In genomic region chr15:51739056-51739455, GRCh38 we compare ENCODE assay signal across 20 cellular contexts. TPM values are rescaled to one million over a fixed set of nuclear protein-coding genes. Genes with fewer than 3 reads are reported as not detected.
DNase-seq lines count a peak whose midpoint lies in the region; ATAC-seq and TF ChIP-seq lines count a peak whose summit lies in the region.
"Had no signal": no experiment of that assay in that cellular context is flagged by ENCODE, and none has a peak within 500 bp of the region (broad histone marks: within the 10 kb centered on the region; RNA-seq: fewer than 3 reads in every experiment).

No MANE protein-coding gene starts in this region.

- ATAC-seq in activated T-helper 17 cell treated with anti-CD3 and anti-CD28 coated beads, Interleukin-2, amount 50 U/mL, for 72 hours (replicated peaks), result no peak
- ATAC-seq in gastroesophageal sphincter (no peak), HG02642 (IDR thresholded peaks at IDR 0.05; ENCODE audit: poor library complexity, unreplicated experiment) (no peak), Right ventricle myocardium inferior (no peak)
- ATAC-seq: Panc1 had no signal

- no peaks in the 10 kb centered on the region for H3K9me3 Mint-ChIP-seq in MCF 10A (ENCODE audit: unreplicated experiment)
- H3K9me3 Mint-ChIP-seq in activated T-helper 17 cell treated with anti-CD3 and anti-CD28 coated beads, Interleukin-2, amount 50 U/mL, for 72 hours, result no peaks in the 10 kb centered on the region
- H3K9me3 Mint-ChIP-seq: endodermal cell, H9 had no signal

- H3K36me3 ChIP-seq in breast epithelium, result no peaks in the 10 kb centered on the region
- H3K36me3 ChIP-seq in gastroesophageal sphincter, result no peaks in the 10 kb centered on the region
- H3K36me3 ChIP-seq in A673 (ENCODE audit: insufficient read depth, low read length, poor library complexity, severe bottlenecking), result no peaks in the 10 kb centered on the region
- H3K36me3 ChIP-seq: prostate gland, thyroid gland had no signal

- H3K27me3 Mint-ChIP-seq in MCF 10A (ENCODE audit: insufficient read depth, unreplicated experiment), result no peaks in the 10 kb centered on the region
- H3K27me3 Mint-ChIP-seq in activated T-helper 17 cell treated with anti-CD3 and anti-CD28 coated beads, Interleukin-2, amount 50 U/mL, for 72 hours, result no peaks in the 10 kb centered on the region

- H3K27ac ChIP-seq in breast epithelium, result no peak overlapping the region
- H3K27ac ChIP-seq in gastroesophageal sphincter, result peak overlapping the region in 3 of 4 donors; percentile 91 to 92 (median 92)
- no peak overlapping the region for H3K27ac ChIP-seq in A673 (ENCODE audit: low read depth, low read length, poor library complexity, severe bottlenecking)

- peaks cover 20% of the 10 kb centered on the region for H3K4me1 Mint-ChIP-seq in MCF 10A (ENCODE audit: insufficient read depth, unreplicated experiment)
- H3K4me1 Mint-ChIP-seq in activated T-helper 17 cell treated with anti-CD3 and anti-CD28 coated beads, Interleukin-2, amount 50 U/mL, for 72 hours, result peaks cover 32% of the 10 kb centered on the region

- 92 to 100% methylated on average over 1 of the region's 1 CpG for whole genome bisulfite sequencing in gastroesophageal sphincter (ENCODE audit: low coverage in 1 of 2), 2 donors

- no peaks in the 10 kb centered on the region for H3K9me3 ChIP-seq in breast epithelium
- no peaks in the 10 kb centered on the region for H3K9me3 ChIP-seq in gastroesophageal sphincter
- H3K9me3 ChIP-seq in A673 (ENCODE audit: low read depth, low read length, poor library complexity, severe bottlenecking), result no peaks in the 10 kb centered on the region
- H3K9me3 ChIP-seq: prostate gland, thyroid gland had no signal

- no peaks in the 10 kb centered on the region for H3K36me3 Mint-ChIP-seq in MCF 10A (ENCODE audit: insufficient read depth, unreplicated experiment)
- no peaks in the 10 kb centered on the region for H3K36me3 Mint-ChIP-seq in activated T-helper 17 cell treated with anti-CD3 and anti-CD28 coated beads, Interleukin-2, amount 50 U/mL, for 72 hours (ENCODE audit: low read depth)

- no peak for TF ChIP-seq EP300 in gastroesophageal sphincter (IDR thresholded peaks at IDR 0.05)

- TF ChIP-seq POLR2A in breast epithelium (IDR thresholded peaks at IDR 0.05) (no peak), gastroesophageal sphincter (IDR thresholded peaks at IDR 0.05) (no peak)

- BruUV-seq in MCF 10A (replicated peaks; lab: Mats Ljungman, UMichigan) (no TSS peak), A673 (replicated peaks; lab: Mats Ljungman, UMichigan) (no TSS peak)

- H3K27me3 ChIP-seq in breast epithelium (no peaks in the 10 kb centered on the region), gastroesophageal sphincter (no peaks in the 10 kb centered on the region), A673 (replicated peaks; ENCODE audit: insufficient read depth, low read depth, low read length, poor library complexity) (peaks cover 3% of the 10 kb centered on the region)
- H3K27me3 ChIP-seq: thyroid gland had no signal

- H3K4me3 ChIP-seq in breast epithelium (no peak overlapping the region), gastroesophageal sphincter (no peak overlapping the region), A673 (ENCODE audit: low read depth, low read length, poor library complexity, severe bottlenecking) (no peak overlapping the region)
- H3K4me3 ChIP-seq: prostate gland, smooth muscle cell, thyroid gland had no signal

- H3K4me1 ChIP-seq in breast epithelium (no peaks in the 10 kb centered on the region), gastroesophageal sphincter (peaks cover 0 to 29% (median 9%) of the 10 kb centered on the region in 3 donors), A673 (ENCODE audit: insufficient read depth, low read length, poor library complexity, severe bottlenecking) (no peaks in the 10 kb centered on the region)
- H3K4me1 ChIP-seq: prostate gland had no signal

- DNase-seq in MCF 10A (ENCODE audit: unreplicated experiment), result peak; percentile 67
- no peak for DNase-seq in breast epithelium (ENCODE audit: low spot score in 2 of 2)
- DNase-seq in HuH-7 (ENCODE audit: low spot score), result no peak
- no peak for DNase-seq in A673 (ENCODE audit: low spot score)
- DNase-seq in Right ventricle myocardium inferior (ENCODE audit: missing footprints), result no peak
- DNase-seq: activated CD8-positive, alpha-beta memory T cell treated with anti-CD3 and anti-CD28 coated beads, Interleukin-2, amount 50 U/mL, for 48 hours; cerebellar nuclear complex; endodermal cell; foreskin melanocyte; H9; NCI-H2081; NCI-H526; thyroid gland had no signal

- POLR2A ChIA-PET in MCF 10A (lab: Yijun Ruan, JAX) (interaction anchor here (0.5 to 5.7 kb wide), 10 partner anchors 12 to 103 kb away, joined by 3 to 69 read pairs (median 8); partner anchors contain the start of gene TMOD2), A673 (lab: Charles Lee; ENCODE audit: low non-redundant PET) (no interaction called here)

- TF ChIP-seq CTCF in MCF 10A (IDR thresholded peaks at IDR 0.05; ENCODE audit: unreplicated experiment) (no peak), breast epithelium (IDR thresholded peaks at IDR 0.05) (no peak), gastroesophageal sphincter (IDR thresholded peaks at IDR 0.05) (no peak), A673 (conservative IDR thresholded peaks at IDR 0.05; ENCODE audit: low read depth, low read length) (no peak)

- peak overlapping the region; percentile 77 for H3K4me3 Mint-ChIP-seq in MCF 10A (ENCODE audit: unreplicated experiment)
- peak overlapping the region; percentile 89 for H3K4me3 Mint-ChIP-seq in activated T-helper 17 cell treated with anti-CD3 and anti-CD28 coated beads, Interleukin-2, amount 50 U/mL, for 72 hours

- H3K27ac Mint-ChIP-seq in MCF 10A (ENCODE audit: low read depth, unreplicated experiment), result peak overlapping the region; percentile 4
- peak overlapping the region; percentile 15 for H3K27ac Mint-ChIP-seq in activated T-helper 17 cell treated with anti-CD3 and anti-CD28 coated beads, Interleukin-2, amount 50 U/mL, for 72 hours
- H3K27ac Mint-ChIP-seq: endodermal cell, H9 had no signal

- intact Hi-C loops in MCF 10A (cut with micrococcal nuclease), result no loop called here
- intact Hi-C loops in breast epithelium (cut with DNase I; ENCODE audit: low total_unique reads), result no loop called here
- intact Hi-C loops in A673 (cut with micrococcal nuclease; ENCODE audit: unreplicated experiment), result no loop called here
- intact Hi-C loops in Right ventricle myocardium inferior (cut with DNase I), result no loop called here

- CTCF ChIA-PET in MCF 10A (lab: Yijun Ruan, JAX), result interaction anchor here (1.3 to 5.4 kb wide), 2 partner anchors 37 to 89 kb away, joined by 6 to 40 read pairs; no protein-coding TSS in a partner anchor
- CTCF ChIA-PET in A673 (lab: Charles Lee), result no interaction called here

RNA-seq across cellular contexts. Expression of gene LYSMD2, which starts 1.6 kb away (rescaled TPM):
- total RNA-seq in MCF 10A (2022) (13.4 and 14.3 TPM in 2 replicates), breast epithelium (10 to 100 TPM in 2 of 3 donors, 1 to 10 TPM in 1; 5.0 to 18.7 (median 15.8) TPM), gastroesophageal sphincter (10 to 100 TPM in 3 of 4 donors, 1 to 10 TPM in 1; 8.9 to 27.9 (median 14.0) TPM), A673 (2021) (2.9 and 3.7 TPM in 2 replicates), Right ventricle myocardium inferior (4.8 TPM)
- 10 to 100 TPM; 10.9 to 16.2 TPM for total RNA-seq in activated T-helper 17 cell treated with anti-CD3 and anti-CD28 coated beads, Interleukin-2, amount 50 U/mL, for 72 hours

RNA-seq across cellular contexts. Expression of gene TMOD2, which starts 12.3 kb away (rescaled TPM):
- total RNA-seq in MCF 10A (2022) (2.8 and 5.3 TPM in 2 replicates), breast epithelium (10 to 100 TPM in 2 of 3 donors, 1 to 10 TPM in 1; 8.6 to 16.8 (median 11.5) TPM), gastroesophageal sphincter (10 to 100 TPM; 14.0 to 21.9 (median 17.5) TPM), A673 (2021) (0.67 and 1.6 TPM in 2 replicates), Right ventricle myocardium inferior (9.5 TPM)
- total RNA-seq in activated T-helper 17 cell treated with anti-CD3 and anti-CD28 coated beads, Interleukin-2, amount 50 U/mL, for 72 hours, result 1 to 10 TPM; 2.8 to 3.8 TPM

RNA-seq across cellular contexts. Expression of gene SCG3, which starts 57.8 kb away (rescaled TPM):
- total RNA-seq in MCF 10A (2022) (not detected in 2 replicates), breast epithelium (under 1 TPM in 1 of 3 donors, not detected in 2; 0.33 TPM), gastroesophageal sphincter (under 1 TPM in 3 of 4 donors, not detected in 1; 0.31 to 0.54 (median 0.54) TPM), A673 (2021) (0.21 and 0.22 TPM in 2 replicates), Right ventricle myocardium inferior (not detected)
- total RNA-seq in activated T-helper 17 cell treated with anti-CD3 and anti-CD28 coated beads, Interleukin-2, amount 50 U/mL, for 72 hours, result not detected
- total RNA-seq: HT1080, smooth muscle cell had no signal

Comparison
In these comparisons a context has a peak if more than half of its experiments do, and no peak if none do; other contexts are left out.
1. H3K27ac ChIP-seq: peak in gastroesophageal sphincter (3 of 4); none in breast epithelium (0 of 2) and A673 (single experiment).